1 cellular context compared by ENCODE assay signal in the genomic region with DNA sequence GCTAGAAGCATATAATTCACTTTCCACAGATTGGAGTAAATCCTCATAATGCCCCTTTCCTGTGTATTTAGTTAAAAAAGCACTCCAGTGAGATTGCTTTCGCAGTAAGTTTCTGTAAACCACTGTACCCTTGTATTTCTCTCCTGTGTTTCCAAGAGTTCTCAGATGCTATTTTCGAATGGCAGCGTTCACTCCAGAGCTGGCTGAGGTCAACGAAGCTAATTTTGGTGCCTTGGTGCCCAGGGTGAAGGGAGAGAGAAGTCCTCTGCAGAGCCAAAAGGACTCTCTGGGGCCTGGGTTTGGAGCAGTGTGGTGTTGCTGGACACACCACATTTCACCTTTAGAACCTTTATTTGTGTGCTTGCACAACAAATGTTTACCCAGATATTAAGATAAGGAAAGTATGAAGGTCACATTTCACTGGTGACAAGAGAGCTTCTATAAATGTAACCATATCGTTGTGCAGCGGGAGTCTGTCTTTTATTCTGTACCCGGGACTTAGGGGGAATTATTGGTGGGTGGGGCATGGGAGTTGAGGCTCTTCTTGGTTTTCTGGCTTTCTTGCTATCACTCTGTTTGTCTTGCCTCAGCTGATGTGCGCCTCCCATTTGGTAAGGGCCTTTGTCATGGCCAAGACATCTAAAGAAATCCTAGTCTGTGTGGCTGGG.
TF ChIP-seq lines count a peak whose summit lies in the region.

No MANE protein-coding gene starts in this region.

TF ChIP-seq in HepG2, 621 proteins besides CTCF, POLR2A, EP300 and RAD21 (continued from another document and continues in another):
- TF ChIP-seq, protein P1, sequence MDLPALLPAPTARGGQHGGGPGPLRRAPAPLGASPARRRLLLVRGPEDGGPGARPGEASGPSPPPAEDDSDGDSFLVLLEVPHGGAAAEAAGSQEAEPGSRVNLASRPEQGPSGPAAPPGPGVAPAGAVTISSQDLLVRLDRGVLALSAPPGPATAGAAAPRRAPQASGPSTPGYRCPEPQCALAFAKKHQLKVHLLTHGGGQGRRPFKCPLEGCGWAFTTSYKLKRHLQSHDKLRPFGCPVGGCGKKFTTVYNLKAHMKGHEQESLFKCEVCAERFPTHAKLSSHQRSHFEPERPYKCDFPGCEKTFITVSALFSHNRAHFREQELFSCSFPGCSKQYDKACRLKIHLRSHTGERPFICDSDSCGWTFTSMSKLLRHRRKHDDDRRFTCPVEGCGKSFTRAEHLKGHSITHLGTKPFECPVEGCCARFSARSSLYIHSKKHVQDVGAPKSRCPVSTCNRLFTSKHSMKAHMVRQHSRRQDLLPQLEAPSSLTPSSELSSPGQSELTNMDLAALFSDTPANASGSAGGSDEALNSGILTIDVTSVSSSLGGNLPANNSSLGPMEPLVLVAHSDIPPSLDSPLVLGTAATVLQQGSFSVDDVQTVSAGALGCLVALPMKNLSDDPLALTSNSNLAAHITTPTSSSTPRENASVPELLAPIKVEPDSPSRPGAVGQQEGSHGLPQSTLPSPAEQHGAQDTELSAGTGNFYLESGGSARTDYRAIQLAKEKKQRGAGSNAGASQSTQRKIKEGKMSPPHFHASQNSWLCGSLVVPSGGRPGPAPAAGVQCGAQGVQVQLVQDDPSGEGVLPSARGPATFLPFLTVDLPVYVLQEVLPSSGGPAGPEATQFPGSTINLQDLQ (CRISPR knock-in tag; IDR thresholded peaks at IDR 0.05), result peak; percentile 76; the same call in 1 of the 2 replicates
- no peak for TF ChIP-seq ARNT (IDR thresholded peaks at IDR 0.05)
- TF ChIP-seq ZNF441 (CRISPR knock-in tag; IDR thresholded peaks at IDR 0.05; ENCODE audit: borderline replicate concordance), result no peak
- TF ChIP-seq KDM2A (CRISPR knock-in tag; IDR thresholded peaks at IDR 0.05; ENCODE audit: borderline replicate concordance, low read depth), result no peak
- TF ChIP-seq, protein P2, sequence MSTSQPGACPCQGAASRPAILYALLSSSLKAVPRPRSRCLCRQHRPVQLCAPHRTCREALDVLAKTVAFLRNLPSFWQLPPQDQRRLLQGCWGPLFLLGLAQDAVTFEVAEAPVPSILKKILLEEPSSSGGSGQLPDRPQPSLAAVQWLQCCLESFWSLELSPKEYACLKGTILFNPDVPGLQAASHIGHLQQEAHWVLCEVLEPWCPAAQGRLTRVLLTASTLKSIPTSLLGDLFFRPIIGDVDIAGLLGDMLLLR (CRISPR knock-in tag; IDR thresholded peaks at IDR 0.05), result no peak
- TF ChIP-seq NCOA2 (CRISPR knock-in tag; IDR thresholded peaks at IDR 0.05), result peak; percentile 98
- no peak for TF ChIP-seq ZNF333 (CRISPR knock-in tag; IDR thresholded peaks at IDR 0.05; ENCODE audit: borderline replicate concordance)
- no peak for TF ChIP-seq ZNF570 (CRISPR knock-in tag; IDR thresholded peaks at IDR 0.05; ENCODE audit: borderline replicate concordance)
- peak; percentile 70; the same call in 1 of the 2 replicates for TF ChIP-seq NR2C2 (CRISPR knock-in tag; IDR thresholded peaks at IDR 0.05; ENCODE audit: borderline replicate concordance)
- peak; percentile 63; the same call in 1 of the 2 replicates for TF ChIP-seq CBFB (CRISPR knock-in tag; IDR thresholded peaks at IDR 0.05)
- TF ChIP-seq NONO (IDR thresholded peaks at IDR 0.05), result no peak
- peak; percentile 72 for TF ChIP-seq NONO (CRISPR knock-in tag; conservative IDR thresholded peaks at IDR 0.05)
- peak; percentile 26; the same call in 1 of the 2 replicates for TF ChIP-seq STAG1 (CRISPR knock-in tag; IDR thresholded peaks at IDR 0.05)
- TF ChIP-seq SIN3B (IDR thresholded peaks at IDR 0.05; ENCODE audit: low read length), result no peak
- TF ChIP-seq SRSF1 (optimal IDR thresholded peaks at IDR 0.05; ENCODE audit: low read depth, low read length), result no peak
- TF ChIP-seq, protein P3, sequence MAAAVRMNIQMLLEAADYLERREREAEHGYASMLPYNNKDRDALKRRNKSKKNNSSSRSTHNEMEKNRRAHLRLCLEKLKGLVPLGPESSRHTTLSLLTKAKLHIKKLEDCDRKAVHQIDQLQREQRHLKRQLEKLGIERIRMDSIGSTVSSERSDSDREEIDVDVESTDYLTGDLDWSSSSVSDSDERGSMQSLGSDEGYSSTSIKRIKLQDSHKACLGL (CRISPR knock-in tag; IDR thresholded peaks at IDR 0.05), result no peak
- TF ChIP-seq ATM (IDR thresholded peaks at IDR 0.05; ENCODE audit: borderline replicate concordance), result no peak
- TF ChIP-seq KDM3A (CRISPR knock-in tag; IDR thresholded peaks at IDR 0.05; ENCODE audit: low read depth), result no peak
- TF ChIP-seq HNRNPK (IDR thresholded peaks at IDR 0.05; ENCODE audit: low read depth, low read length, poor library complexity, severe bottlenecking), result no peak
- TF ChIP-seq ZNF143 (CRISPR knock-in tag; IDR thresholded peaks at IDR 0.05), result no peak
- TF ChIP-seq NCOR1 (IDR thresholded peaks at IDR 0.05; ENCODE audit: borderline replicate concordance, low read length), result peak; percentile 96; the same call in 1 of the 2 replicates
- TF ChIP-seq MIXL1 (CRISPR knock-in tag; IDR thresholded peaks at IDR 0.05), result peak; percentile 91
- TF ChIP-seq ZNF224 (CRISPR knock-in tag; IDR thresholded peaks at IDR 0.05), result 0 out of 2 replicates have a peak, but pooled peaks have one; percentile 46
- peak; percentile 68; the same call in 1 of the 2 replicates for TF ChIP-seq ZNF510 (CRISPR knock-in tag; IDR thresholded peaks at IDR 0.05; ENCODE audit: low read depth)
- no peak for TF ChIP-seq ZNF17 (CRISPR knock-in tag; IDR thresholded peaks at IDR 0.05)
- peak; percentile 75 for TF ChIP-seq ZFX (CRISPR knock-in tag; IDR thresholded peaks at IDR 0.05; ENCODE audit: low read depth)
- TF ChIP-seq RFX3 (CRISPR knock-in tag; IDR thresholded peaks at IDR 0.05), result no peak
- no peak for TF ChIP-seq FOXA1 (IDR thresholded peaks at IDR 0.05)
- TF ChIP-seq FOXA1 (CRISPR knock-in tag; IDR thresholded peaks at IDR 0.05), result peak; percentile 92
- TF ChIP-seq, protein P4, sequence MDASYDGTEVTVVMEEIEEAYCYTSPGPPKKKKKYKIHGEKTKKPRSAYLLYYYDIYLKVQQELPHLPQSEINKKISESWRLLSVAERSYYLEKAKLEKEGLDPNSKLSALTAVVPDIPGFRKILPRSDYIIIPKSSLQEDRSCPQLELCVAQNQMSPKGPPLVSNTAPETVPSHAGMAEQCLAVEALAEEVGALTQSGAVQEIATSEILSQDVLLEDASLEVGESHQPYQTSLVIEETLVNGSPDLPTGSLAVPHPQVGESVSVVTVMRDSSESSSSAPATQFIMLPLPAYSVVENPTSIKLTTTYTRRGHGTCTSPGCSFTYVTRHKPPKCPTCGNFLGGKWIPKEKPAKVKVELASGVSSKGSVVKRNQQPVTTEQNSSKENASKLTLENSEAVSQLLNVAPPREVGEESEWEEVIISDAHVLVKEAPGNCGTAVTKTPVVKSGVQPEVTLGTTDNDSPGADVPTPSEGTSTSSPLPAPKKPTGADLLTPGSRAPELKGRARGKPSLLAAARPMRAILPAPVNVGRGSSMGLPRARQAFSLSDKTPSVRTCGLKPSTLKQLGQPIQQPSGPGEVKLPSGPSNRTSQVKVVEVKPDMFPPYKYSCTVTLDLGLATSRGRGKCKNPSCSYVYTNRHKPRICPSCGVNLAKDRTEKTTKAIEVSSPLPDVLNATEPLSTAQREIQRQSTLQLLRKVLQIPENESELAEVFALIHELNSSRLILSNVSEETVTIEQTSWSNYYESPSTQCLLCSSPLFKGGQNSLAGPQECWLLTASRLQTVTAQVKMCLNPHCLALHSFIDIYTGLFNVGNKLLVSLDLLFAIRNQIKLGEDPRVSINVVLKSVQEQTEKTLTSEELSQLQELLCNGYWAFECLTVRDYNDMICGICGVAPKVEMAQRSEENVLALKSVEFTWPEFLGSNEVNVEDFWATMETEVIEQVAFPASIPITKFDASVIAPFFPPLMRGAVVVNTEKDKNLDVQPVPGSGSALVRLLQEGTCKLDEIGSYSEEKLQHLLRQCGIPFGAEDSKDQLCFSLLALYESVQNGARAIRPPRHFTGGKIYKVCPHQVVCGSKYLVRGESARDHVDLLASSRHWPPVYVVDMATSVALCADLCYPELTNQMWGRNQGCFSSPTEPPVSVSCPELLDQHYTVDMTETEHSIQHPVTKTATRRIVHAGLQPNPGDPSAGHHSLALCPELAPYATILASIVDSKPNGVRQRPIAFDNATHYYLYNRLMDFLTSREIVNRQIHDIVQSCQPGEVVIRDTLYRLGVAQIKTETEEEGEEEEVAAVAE (CRISPR knock-in tag; IDR thresholded peaks at IDR 0.05; ENCODE audit: borderline replicate concordance), result no peak
- TF ChIP-seq ISX (CRISPR knock-in tag; conservative IDR thresholded peaks at IDR 0.05), result no peak
- TF ChIP-seq HNRNPUL1 (IDR thresholded peaks at IDR 0.05; ENCODE audit: low read depth, low read length), result no peak
- TF ChIP-seq, protein P5, sequence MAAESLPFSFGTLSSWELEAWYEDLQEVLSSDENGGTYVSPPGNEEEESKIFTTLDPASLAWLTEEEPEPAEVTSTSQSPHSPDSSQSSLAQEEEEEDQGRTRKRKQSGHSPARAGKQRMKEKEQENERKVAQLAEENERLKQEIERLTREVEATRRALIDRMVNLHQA (CRISPR knock-in tag; IDR thresholded peaks at IDR 0.05), result no peak
- TF ChIP-seq, protein P6, sequence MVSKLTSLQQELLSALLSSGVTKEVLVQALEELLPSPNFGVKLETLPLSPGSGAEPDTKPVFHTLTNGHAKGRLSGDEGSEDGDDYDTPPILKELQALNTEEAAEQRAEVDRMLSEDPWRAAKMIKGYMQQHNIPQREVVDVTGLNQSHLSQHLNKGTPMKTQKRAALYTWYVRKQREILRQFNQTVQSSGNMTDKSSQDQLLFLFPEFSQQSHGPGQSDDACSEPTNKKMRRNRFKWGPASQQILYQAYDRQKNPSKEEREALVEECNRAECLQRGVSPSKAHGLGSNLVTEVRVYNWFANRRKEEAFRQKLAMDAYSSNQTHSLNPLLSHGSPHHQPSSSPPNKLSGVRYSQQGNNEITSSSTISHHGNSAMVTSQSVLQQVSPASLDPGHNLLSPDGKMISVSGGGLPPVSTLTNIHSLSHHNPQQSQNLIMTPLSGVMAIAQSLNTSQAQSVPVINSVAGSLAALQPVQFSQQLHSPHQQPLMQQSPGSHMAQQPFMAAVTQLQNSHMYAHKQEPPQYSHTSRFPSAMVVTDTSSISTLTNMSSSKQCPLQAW (CRISPR knock-in tag; IDR thresholded peaks at IDR 0.05), result peak; percentile 77
- TF ChIP-seq, protein P7, sequence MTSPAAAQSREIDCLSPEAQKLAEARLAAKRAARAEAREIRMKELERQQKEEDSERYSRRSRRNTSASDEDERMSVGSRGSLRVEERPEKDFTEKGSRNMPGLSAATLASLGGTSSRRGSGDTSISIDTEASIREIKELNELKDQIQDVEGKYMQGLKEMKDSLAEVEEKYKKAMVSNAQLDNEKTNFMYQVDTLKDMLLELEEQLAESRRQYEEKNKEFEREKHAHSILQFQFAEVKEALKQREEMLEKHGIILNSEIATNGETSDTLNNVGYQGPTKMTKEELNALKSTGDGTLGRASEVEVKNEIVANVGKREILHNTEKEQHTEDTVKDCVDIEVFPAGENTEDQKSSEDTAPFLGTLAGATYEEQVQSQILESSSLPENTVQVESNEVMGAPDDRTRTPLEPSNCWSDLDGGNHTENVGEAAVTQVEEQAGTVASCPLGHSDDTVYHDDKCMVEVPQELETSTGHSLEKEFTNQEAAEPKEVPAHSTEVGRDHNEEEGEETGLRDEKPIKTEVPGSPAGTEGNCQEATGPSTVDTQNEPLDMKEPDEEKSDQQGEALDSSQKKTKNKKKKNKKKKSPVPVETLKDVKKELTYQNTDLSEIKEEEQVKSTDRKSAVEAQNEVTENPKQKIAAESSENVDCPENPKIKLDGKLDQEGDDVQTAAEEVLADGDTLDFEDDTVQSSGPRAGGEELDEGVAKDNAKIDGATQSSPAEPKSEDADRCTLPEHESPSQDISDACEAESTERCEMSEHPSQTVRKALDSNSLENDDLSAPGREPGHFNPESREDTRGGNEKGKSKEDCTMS (CRISPR knock-in tag; conservative IDR thresholded peaks at IDR 0.05), result no peak
- no peak for TF ChIP-seq ZNF180 (CRISPR knock-in tag; IDR thresholded peaks at IDR 0.05; ENCODE audit: borderline replicate concordance, low read depth)
- peak; percentile 67 for TF ChIP-seq TCF7 (IDR thresholded peaks at IDR 0.05; ENCODE audit: low read depth)
- TF ChIP-seq FLYWCH1 (CRISPR knock-in tag; IDR thresholded peaks at IDR 0.05), result no peak
- peak; percentile 71 for TF ChIP-seq ZSCAN29 (CRISPR knock-in tag; conservative IDR thresholded peaks at IDR 0.05)
- TF ChIP-seq SMARCE1 (IDR thresholded peaks at IDR 0.05; ENCODE audit: borderline replicate concordance), result no peak
- TF ChIP-seq FOXA3 (CRISPR knock-in tag; IDR thresholded peaks at IDR 0.05), result peak; percentile 99
- TF ChIP-seq, protein P8, sequence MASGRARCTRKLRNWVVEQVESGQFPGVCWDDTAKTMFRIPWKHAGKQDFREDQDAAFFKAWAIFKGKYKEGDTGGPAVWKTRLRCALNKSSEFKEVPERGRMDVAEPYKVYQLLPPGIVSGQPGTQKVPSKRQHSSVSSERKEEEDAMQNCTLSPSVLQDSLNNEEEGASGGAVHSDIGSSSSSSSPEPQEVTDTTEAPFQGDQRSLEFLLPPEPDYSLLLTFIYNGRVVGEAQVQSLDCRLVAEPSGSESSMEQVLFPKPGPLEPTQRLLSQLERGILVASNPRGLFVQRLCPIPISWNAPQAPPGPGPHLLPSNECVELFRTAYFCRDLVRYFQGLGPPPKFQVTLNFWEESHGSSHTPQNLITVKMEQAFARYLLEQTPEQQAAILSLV (CRISPR knock-in tag; IDR thresholded peaks at IDR 0.05; ENCODE audit: borderline replicate concordance), result peak; percentile 79; the same call in 1 of the 2 replicates
- TF ChIP-seq MEIS1 (CRISPR knock-in tag; IDR thresholded peaks at IDR 0.05; ENCODE audit: borderline replicate concordance), result no peak; the same call in 1 of the 2 replicates
- no peak; the same call in 1 of the 2 replicates for TF ChIP-seq YEATS2 (CRISPR knock-in tag; IDR thresholded peaks at IDR 0.05; ENCODE audit: borderline replicate concordance)
- no peak; the same call in 1 of the 2 replicates for TF ChIP-seq BHLHE40 (IDR thresholded peaks at IDR 0.05; ENCODE audit: low read length)
- no peak for TF ChIP-seq SOX6 (IDR thresholded peaks at IDR 0.05)
- TF ChIP-seq SOX6 (CRISPR knock-in tag; IDR thresholded peaks at IDR 0.05), result peak; percentile 94
- no peak for TF ChIP-seq SRSF4 (IDR thresholded peaks at IDR 0.05; ENCODE audit: low read depth, low read length, poor library complexity, severe bottlenecking)
- TF ChIP-seq CREM (IDR thresholded peaks at IDR 0.05), result peak; percentile 85
- no peak for TF ChIP-seq CREM (CRISPR knock-in tag; IDR thresholded peaks at IDR 0.05)
- TF ChIP-seq HNRNPH1 (optimal IDR thresholded peaks at IDR 0.05; ENCODE audit: low read depth, low read length), result peak; percentile 37
- TF ChIP-seq, protein P9, sequence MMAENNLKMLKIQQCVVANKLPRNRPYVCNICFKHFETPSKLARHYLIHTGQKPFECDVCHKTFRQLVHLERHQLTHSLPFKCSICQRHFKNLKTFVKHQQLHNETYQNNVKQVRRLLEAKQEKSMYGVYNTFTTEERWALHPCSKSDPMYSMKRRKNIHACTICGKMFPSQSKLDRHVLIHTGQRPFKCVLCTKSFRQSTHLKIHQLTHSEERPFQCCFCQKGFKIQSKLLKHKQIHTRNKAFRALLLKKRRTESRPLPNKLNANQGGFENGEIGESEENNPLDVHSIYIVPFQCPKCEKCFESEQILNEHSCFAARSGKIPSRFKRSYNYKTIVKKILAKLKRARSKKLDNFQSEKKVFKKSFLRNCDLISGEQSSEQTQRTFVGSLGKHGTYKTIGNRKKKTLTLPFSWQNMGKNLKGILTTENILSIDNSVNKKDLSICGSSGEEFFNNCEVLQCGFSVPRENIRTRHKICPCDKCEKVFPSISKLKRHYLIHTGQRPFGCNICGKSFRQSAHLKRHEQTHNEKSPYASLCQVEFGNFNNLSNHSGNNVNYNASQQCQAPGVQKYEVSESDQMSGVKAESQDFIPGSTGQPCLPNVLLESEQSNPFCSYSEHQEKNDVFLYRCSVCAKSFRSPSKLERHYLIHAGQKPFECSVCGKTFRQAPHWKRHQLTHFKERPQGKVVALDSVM (CRISPR knock-in tag; IDR thresholded peaks at IDR 0.05), result no peak
